ENCODE assay signal across 17 cellular contexts in genomic region chr13:70087247-70087646, GRCh38. TPM values are rescaled to one million over a fixed set of nuclear protein-coding genes. Genes with fewer than 3 reads are reported as not detected.
DNase-seq lines count a peak whose midpoint lies in the region; ATAC-seq and TF ChIP-seq lines count a peak whose summit lies in the region.
"Had no signal": no experiment of that assay in that cellular context is flagged by ENCODE, and none has a peak within 500 bp of the region (broad histone marks: within the 10 kb centered on the region; RNA-seq: fewer than 3 reads in every experiment).

No MANE protein-coding gene starts in this region.

- H2BK5ac ChIP-seq in neuronal stem cell (ENCODE audit: low read length), result no peak overlapping the region

- H3K27ac Mint-ChIP-seq in activated naive CD8-positive, alpha-beta T cell treated with anti-CD3 and anti-CD28 coated beads for 36 hours, result no peak overlapping the region
- H3K27ac Mint-ChIP-seq: CD8-positive, alpha-beta memory T cell had no signal

- H3K79me1 ChIP-seq in neuronal stem cell (ENCODE audit: low read depth, low read length), result no peaks in the 10 kb centered on the region

- no TSS peak for BruUV-seq in mammary epithelial cell (replicated peaks; lab: Mats Ljungman, UMichigan)

- no peaks in the 10 kb centered on the region for H3K36me3 ChIP-seq in mammary epithelial cell (ENCODE audit: insufficient read depth, low read length)
- no peaks in the 10 kb centered on the region for H3K36me3 ChIP-seq in neuronal stem cell (replicated peaks in 1 of 2; ENCODE audit: control insufficient read depth in 2 of 2, insufficient read depth in 2 of 2, low read length in 2 of 2)
- H3K36me3 ChIP-seq: BLaER1 had no signal

- no peak overlapping the region for H2BK12ac ChIP-seq in neuronal stem cell (ENCODE audit: low read length)

- no peak overlapping the region for H4K8ac ChIP-seq in neuronal stem cell (ENCODE audit: low read depth, low read length)

- H3K9ac ChIP-seq in mammary epithelial cell (ENCODE audit: insufficient read depth, low read length), result no peak overlapping the region
- H3K9ac ChIP-seq in neuronal stem cell (ENCODE audit: low read depth, low read length, poor library complexity), result no peak overlapping the region
- H3K9ac ChIP-seq: BLaER1 had no signal

- no peak overlapping the region for H3K4ac ChIP-seq in neuronal stem cell (ENCODE audit: low read length)

- no peak overlapping the region for H3K23ac ChIP-seq in neuronal stem cell (ENCODE audit: low read depth, low read length, poor library complexity)

- H3K4me3 Mint-ChIP-seq in activated naive CD8-positive, alpha-beta T cell treated with anti-CD3 and anti-CD28 coated beads for 36 hours, result no peak overlapping the region
- H3K4me3 Mint-ChIP-seq: CD8-positive, alpha-beta memory T cell; H9 had no signal

- intact Hi-C loops in mammary epithelial cell (cut with micrococcal nuclease), result no loop called here

- H3K27me3 ChIP-seq in mammary epithelial cell (ENCODE audit: insufficient read depth, low read length) (no peaks in the 10 kb centered on the region), foreskin keratinocyte (no peaks in the 10 kb centered on the region), neuronal stem cell (ENCODE audit: control insufficient read depth in 3 of 3, insufficient read depth in 3 of 3, low read depth in 1 of 3, low read length in 3 of 3) (no peaks in the 10 kb centered on the region)
- H3K27me3 ChIP-seq: BLaER1 had no signal

- POLR2A ChIA-PET in RWPE1 (lab: Yijun Ruan, JAX; ENCODE audit: low non-redundant PET), result no interaction called here

- H3K9me3 Mint-ChIP-seq in activated naive CD8-positive, alpha-beta T cell treated with anti-CD3 and anti-CD28 coated beads for 36 hours, result peaks cover 8% of the 10 kb centered on the region
- H3K9me3 Mint-ChIP-seq: H9 had no signal

- H2BK120ac ChIP-seq in neuronal stem cell (ENCODE audit: low read depth, low read length), result no peak overlapping the region

- H2AFZ ChIP-seq in mammary epithelial cell (ENCODE audit: low read depth, low read length) (peak overlapping the region; percentile 56), neuronal stem cell (ENCODE audit: low read length) (peak overlapping the region; percentile 9)

- DNase-seq in RWPE1 (ENCODE audit: low spot score), result peak; percentile 8
- peak; percentile 8 for DNase-seq in mammary epithelial cell
- peak; percentile 6 to 28 for DNase-seq in foreskin keratinocyte
- no peak for DNase-seq in neuronal stem cell (ENCODE audit: low spot score)
- DNase-seq in SW 1271 (lab: John Stamatoyannopoulos, UW), result no peak
- DNase-seq in nucleus accumbens (lab: John Stamatoyannopoulos, UW), result no peak
- DNase-seq in activated naive CD8-positive, alpha-beta T cell treated with anti-CD3 and anti-CD28 coated beads for 36 hours, result no peak
- DNase-seq: Caco-2; CD8-positive, alpha-beta memory T cell; GF-D8; H9; IMR-90 had no signal

- no peaks in the 10 kb centered on the region for H3K79me2 ChIP-seq in mammary epithelial cell (ENCODE audit: insufficient read depth, low read length)

- 4% methylated on average over 4 of the region's 4 CpGs for WGBS in mammary epithelial cell (ENCODE audit: low coverage, missing lambda C conversion rate)
- 100% methylated on average over 1 of the region's 4 CpGs; no CpG with 5 or more reads in 1 of the 2 donors for WGBS in neuronal stem cell (ENCODE audit: extremely low coverage in 2 of 2, insufficient read length in 2 of 2, insufficient replicate concordance in 1 of 2), 2 donors

- H3K18ac ChIP-seq in neuronal stem cell (ENCODE audit: low read length), result no peak overlapping the region

- no peak overlapping the region for H2BK15ac ChIP-seq in neuronal stem cell (ENCODE audit: low read length)

- no peak overlapping the region for H2AK5ac ChIP-seq in neuronal stem cell (ENCODE audit: low read depth, low read length)

- H4K20me1 ChIP-seq in mammary epithelial cell (ENCODE audit: insufficient read depth, low read length), result no peaks in the 10 kb centered on the region
- H4K20me1 ChIP-seq: BLaER1 had no signal

- no peaks in the 10 kb centered on the region for H3K4me1 Mint-ChIP-seq in activated naive CD8-positive, alpha-beta T cell treated with anti-CD3 and anti-CD28 coated beads for 36 hours
- H3K4me1 Mint-ChIP-seq: CD8-positive, alpha-beta memory T cell had no signal

- H3K4me3 ChIP-seq in mammary epithelial cell (replicated peaks in 1 of 3; ENCODE audit: insufficient read depth in 1 of 3, low read depth in 2 of 3, low read length in 3 of 3), result no peak overlapping the region
- H3K4me3 ChIP-seq in neuronal stem cell (ENCODE audit: low read length in 2 of 2), result no peak overlapping the region
- H3K4me3 ChIP-seq: A549, BLaER1 had no signal

- H3K9me3 ChIP-seq in mammary epithelial cell (replicated peaks; ENCODE audit: insufficient read depth, low read length) (no peaks in the 10 kb centered on the region), neuronal stem cell (replicated peaks in 1 of 2; ENCODE audit: control insufficient read depth in 2 of 2, insufficient read depth in 1 of 2, low read depth in 1 of 2, low read length in 2 of 2) (no peaks in the 10 kb centered on the region)
- H3K9me3 ChIP-seq: A549, BLaER1, Caco-2 had no signal

- no peak overlapping the region for H4K91ac ChIP-seq in neuronal stem cell (ENCODE audit: low read depth, low read length, poor library complexity)

- peak overlapping the region; percentile 43 for H3K4me2 ChIP-seq in mammary epithelial cell (ENCODE audit: insufficient read depth, low read depth, low read length)
- no peak overlapping the region for H3K4me2 ChIP-seq in neuronal stem cell (ENCODE audit: insufficient read depth, low read length, poor library complexity, severe bottlenecking)
- H3K4me2 ChIP-seq: A549, BLaER1 had no signal

- TF ChIP-seq CTCF in RWPE1 (conservative IDR thresholded peaks at IDR 0.05; ENCODE audit: low read depth), result no peak
- TF ChIP-seq CTCF in mammary epithelial cell (conservative IDR thresholded peaks at IDR 0.05 in 1 of 2, IDR thresholded peaks at IDR 0.05 in 1 of 2; ENCODE audit: extremely low read depth in 1 of 2, insufficient read depth in 1 of 2, low read depth in 1 of 2, low read length in 2 of 2), result no peak
- no peak for TF ChIP-seq CTCF in foreskin keratinocyte (conservative IDR thresholded peaks at IDR 0.05)

- H3K27ac ChIP-seq in RWPE1 (no peak overlapping the region), mammary epithelial cell (ENCODE audit: insufficient read depth, low read depth, low read length) (no peak overlapping the region), foreskin keratinocyte (no peak overlapping the region), neuronal stem cell (replicated peaks; ENCODE audit: low read length) (no peak overlapping the region)
- H3K27ac ChIP-seq: A549, BLaER1 had no signal

- H3K27me3 Mint-ChIP-seq in activated naive CD8-positive, alpha-beta T cell treated with anti-CD3 and anti-CD28 coated beads for 36 hours, result no peaks in the 10 kb centered on the region
- H3K27me3 Mint-ChIP-seq: CD8-positive, alpha-beta memory T cell had no signal

- no peaks in the 10 kb centered on the region for H3K36me3 Mint-ChIP-seq in activated naive CD8-positive, alpha-beta T cell treated with anti-CD3 and anti-CD28 coated beads for 36 hours

- CTCF ChIA-PET in RWPE1 (lab: Yijun Ruan, JAX), result interaction anchor here (0.7 kb wide), 1 partner anchor 94 kb away, joined by 8 read pairs; no protein-coding TSS in a partner anchor
- CTCF ChIA-PET in mammary epithelial cell (lab: Charles Lee; ENCODE audit: low non-redundant PET), result no interaction called here

- H3K14ac ChIP-seq in neuronal stem cell (ENCODE audit: low read length), result no peak overlapping the region

- dilution Hi-C loops in mammary epithelial cell (cut with HindIII; ENCODE audit: low sequenced_read_pairs), result no loop called here

- H3K4me1 ChIP-seq in mammary epithelial cell (ENCODE audit: insufficient read depth, low read length) (no peaks in the 10 kb centered on the region), foreskin keratinocyte (no peaks in the 10 kb centered on the region), neuronal stem cell (ENCODE audit: control insufficient read depth in 2 of 2, insufficient read depth in 1 of 2, low read depth in 1 of 2, low read length in 2 of 2) (no peaks in the 10 kb centered on the region)
- H3K4me1 ChIP-seq: A549, Caco-2 had no signal

- in situ Hi-C loops in mammary epithelial cell (cut with MboI; ENCODE audit: low sequenced_read_pairs in 2 of 2), result no loop called here

- no peak for ATAC-seq in foreskin keratinocyte
- ATAC-seq in GM18861 (IDR thresholded peaks at IDR 0.05; ENCODE audit: unreplicated experiment), result no peak
- ATAC-seq: A549 had no signal

RNA-seq across cellular contexts. Expression of gene ATXN8OS, which starts 20.4 kb away (rescaled TPM):
- total RNA-seq in mammary epithelial cell, result not detected
- polyA plus RNA-seq in mammary epithelial cell, result not detected
- polyA minus RNA-seq in mammary epithelial cell, result not detected
- not detected in 2 replicates for total RNA-seq in foreskin keratinocyte
- polyA plus RNA-seq in foreskin keratinocyte, result not detected in 2 replicates
- not detected for polyA plus RNA-seq in neuronal stem cell (2013, experiment 1 of 2)
- not detected for polyA plus RNA-seq in neuronal stem cell (2013, experiment 2 of 2)
- total RNA-seq in activated naive CD8-positive, alpha-beta T cell treated with anti-CD3 and anti-CD28 coated beads for 36 hours, result not detected
- total RNA-seq: Caco-2; CD8-positive, alpha-beta memory T cell; H9; HT-29; IMR-90 had no signal
- polyA plus RNA-seq: A549; AG04450; CD8-positive, alpha-beta memory T cell; IMR-90 had no signal

RNA-seq across cellular contexts. Expression of gene KLHL1, which starts 21.0 kb away (rescaled TPM):
- total RNA-seq in mammary epithelial cell (not detected), foreskin keratinocyte (not detected in 2 replicates)
- polyA plus RNA-seq in mammary epithelial cell (not detected), foreskin keratinocyte (not detected in 2 replicates)
- polyA minus RNA-seq in mammary epithelial cell, result not detected
- polyA plus RNA-seq in neuronal stem cell (2013, experiment 1 of 2), result not detected
- polyA plus RNA-seq in neuronal stem cell (2013, experiment 2 of 2), result not detected
- not detected for total RNA-seq in activated naive CD8-positive, alpha-beta T cell treated with anti-CD3 and anti-CD28 coated beads for 36 hours
- total RNA-seq: Caco-2; CD8-positive, alpha-beta memory T cell; H9; HT-29; IMR-90 had no signal
- polyA plus RNA-seq: A549; AG04450; CD8-positive, alpha-beta memory T cell; IMR-90 had no signal

Comparison
In these comparisons a context has a peak if more than half of its experiments do, and no peak if none do; other contexts are left out.
1. DNase-seq: peak in RWPE1 (single experiment), mammary epithelial cell (single experiment) and foreskin keratinocyte (2 of 2); none in neuronal stem cell (single experiment), SW 1271 (0 of 2), nucleus accumbens (0 of 56) and activated naive CD8-positive, alpha-beta T cell treated with anti-CD3 and anti-CD28 coated beads for 36 hours (single experiment).